In the genomic region with DNA sequence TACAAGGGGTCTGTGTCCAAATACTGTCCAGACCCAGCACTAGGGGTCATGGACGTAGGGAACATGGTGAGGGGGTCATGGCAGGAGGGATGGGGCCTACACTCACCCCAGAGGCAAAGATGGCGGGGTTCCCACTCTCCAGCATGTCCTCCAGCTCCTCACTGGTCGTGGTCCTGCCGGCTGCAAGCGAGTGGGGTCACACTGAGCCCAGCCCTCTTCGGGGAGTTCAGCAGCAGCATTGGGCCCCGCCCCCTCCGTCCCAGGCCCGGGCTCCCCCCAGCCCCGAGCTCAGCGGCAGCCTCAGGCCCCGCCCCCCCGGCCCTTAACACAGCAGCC, we compare ENCODE assay signal across 18 cellular contexts. TPM values are rescaled to one million over a fixed set of nuclear protein-coding genes. Genes with fewer than 3 reads are reported as not detected.
DNase-seq lines count a peak whose midpoint lies in the region; ATAC-seq, FAIRE-seq and TF ChIP-seq lines count a peak whose summit lies in the region.
"Had no signal": no experiment of that assay in that cellular context is flagged by ENCODE, and none has a peak within 500 bp of the region (broad histone marks: within the 10 kb centered on the region; RNA-seq: fewer than 3 reads in every experiment).

No MANE protein-coding gene starts in this region.

- no peak for DNase-seq in left ventricle myocardium inferior
- no peak for DNase-seq in right atrium auricular region (ENCODE audit: low spot score)
- no peak for DNase-seq in coronary artery (ENCODE audit: low spot score)
- no peak for DNase-seq in naive B cell
- DNase-seq in uterus: no peak
- DNase-seq in NCI-H1436 treated with DMSO at 0.1 percent for 48 hours (lab: John Stamatoyannopoulos, UW): no peak
- DNase-seq in small intestine: no peak
- no peak for DNase-seq in COR-L47 (lab: John Stamatoyannopoulos, UW)
- DNase-seq: ACHN, Caco-2, foreskin melanocyte, GF-D8, HFFc6, NCI-H510A had no signal

- no peaks in the 10 kb centered on the region for H3K9me3 ChIP-seq in left ventricle myocardium inferior (replicated peaks)
- H3K9me3 ChIP-seq in right atrium auricular region: no peaks in the 10 kb centered on the region
- no peaks in the 10 kb centered on the region for H3K9me3 ChIP-seq in uterus
- no peaks in the 10 kb centered on the region for H3K9me3 ChIP-seq in small intestine (ENCODE audit: control insufficient read depth, low read depth)
- H3K9me3 ChIP-seq: Caco-2, pancreas had no signal

- peaks cover 10 to 36% (median 30%) of the 10 kb centered on the region in 3 donors for H3K4me1 Mint-ChIP-seq in naive B cell

- H3K27me3 ChIP-seq in left ventricle myocardium inferior (ENCODE audit: low read depth) (no peaks in the 10 kb centered on the region), right atrium auricular region (no peaks in the 10 kb centered on the region), uterus (no peaks in the 10 kb centered on the region), small intestine (ENCODE audit: control insufficient read depth in 2 of 2, insufficient read depth in 2 of 2, low read length in 2 of 2) (no peaks in the 10 kb centered on the region)
- H3K27me3 ChIP-seq: pancreas had no signal

- H3K4me1 ChIP-seq in left ventricle myocardium inferior (no peaks in the 10 kb centered on the region), right atrium auricular region (peaks cover 0 to 9% of the 10 kb centered on the region in 2 donors), uterus (peaks cover 6 to 14% of the 10 kb centered on the region in 2 donors), small intestine (ENCODE audit: control insufficient read depth in 2 of 2, insufficient read depth in 1 of 2, low read depth in 1 of 2, low read length in 1 of 2) (peaks cover 0 to 2% of the 10 kb centered on the region in 2 donors)
- H3K4me1 ChIP-seq: pancreas had no signal

- no peaks in the 10 kb centered on the region for H3K9me3 Mint-ChIP-seq in naive B cell
- H3K9me3 Mint-ChIP-seq: activated naive CD4-positive, alpha-beta T cell treated with anti-CD3 and anti-CD28 coated beads, Interleukin-2, amount 10 ng/mL, durations not matched to agents 7 days and 5 days; HFFc6 had no signal

- intact Hi-C loops in left ventricle myocardium inferior (cut with micrococcal nuclease): no loop called here
- intact Hi-C loops in uterus (cut with DNase I; ENCODE audit: low total_unique reads): no loop called here

- FAIRE-seq in small intestine (lab: Jason Lieb, UNC): no peak
- FAIRE-seq: endometrium, pancreas had no signal

- peaks cover 11 to 33% (median 27%) of the 10 kb centered on the region in 3 donors for H3K27me3 Mint-ChIP-seq in naive B cell

- no peak for ATAC-seq in naive B cell (ENCODE audit: low read depth in 2 of 2)

- H3K4me3 Mint-ChIP-seq in naive B cell: peak overlapping the region in 6 of 8 donors; percentile 45 to 69 (median 56)
- H3K4me3 Mint-ChIP-seq: activated naive CD4-positive, alpha-beta T cell treated with anti-CD3 and anti-CD28 coated beads, Interleukin-2, amount 10 ng/mL, durations not matched to agents 7 days and 5 days; HFFc6 had no signal

- TF ChIP-seq POLR2A in uterus (IDR thresholded peaks at IDR 0.05): no peak

- H3K36me3 ChIP-seq in left ventricle myocardium inferior (peaks cover 18% of the 10 kb centered on the region), right atrium auricular region (no peaks in the 10 kb centered on the region), uterus (no peaks in the 10 kb centered on the region), small intestine (ENCODE audit: control insufficient read depth in 2 of 2, insufficient read depth in 2 of 2, low read length in 2 of 2) (no peaks in the 10 kb centered on the region)
- H3K36me3 ChIP-seq: pancreas had no signal

- peak overlapping the region; percentile 37 for H3K4me3 ChIP-seq in left ventricle myocardium inferior
- peak overlapping the region in 1 of 2 donors; percentile 35 for H3K4me3 ChIP-seq in right atrium auricular region
- peak overlapping the region; percentile 46 for H3K4me3 ChIP-seq in coronary artery
- H3K4me3 ChIP-seq in uterus: peak overlapping the region in 1 of 2 donors; percentile 29
- H3K4me3 ChIP-seq in small intestine (ENCODE audit: low read depth in 1 of 2, low read length in 2 of 2): no peak overlapping the region
- H3K4me3 ChIP-seq: pancreas, PC-9 had no signal

- peaks cover 5 to 9% of the 10 kb centered on the region in 2 donors for H3K36me3 Mint-ChIP-seq in naive B cell

- H3K27ac Mint-ChIP-seq in naive B cell: peak overlapping the region in 1 of 6 donors; percentile 42
- H3K27ac Mint-ChIP-seq: activated naive CD4-positive, alpha-beta T cell treated with anti-CD3 and anti-CD28 coated beads, Interleukin-2, amount 10 ng/mL, durations not matched to agents 7 days and 5 days; HFFc6 had no signal

- TF ChIP-seq CTCF in left ventricle myocardium inferior (IDR thresholded peaks at IDR 0.05; ENCODE audit: borderline replicate concordance): no peak
- no peak for TF ChIP-seq CTCF in right atrium auricular region (IDR thresholded peaks at IDR 0.05)
- TF ChIP-seq CTCF in coronary artery (IDR thresholded peaks at IDR 0.05): no peak
- no peak for TF ChIP-seq CTCF in uterus (IDR thresholded peaks at IDR 0.05)

- H3K27ac ChIP-seq in left ventricle myocardium inferior (replicated peaks) (no peak overlapping the region), right atrium auricular region (no peak overlapping the region), coronary artery (no peak overlapping the region), uterus (peak overlapping the region; percentile 72 to 76), small intestine (ENCODE audit: low read depth in 1 of 2, low read length in 1 of 2) (peak overlapping the region in 1 of 2 donors; percentile 25)
- H3K27ac ChIP-seq: pancreas, PC-9 had no signal

- 20 to 42% (median 27%) methylated on average over 6 to 13 of the region's 13 CpGs for WGBS in small intestine, 3 donors

RNA-seq across cellular contexts. Expression of a gene that starts 15.9 kb away (rescaled TPM):
- total RNA-seq in left ventricle myocardium inferior (2.9 TPM), right atrium auricular region (1 to 10 TPM; 2.6 TPM), uterus (10 to 100 TPM in 2 of 4 donors, 1 to 10 TPM in 2; 2.3 to 19.1 (median 11.0) TPM)
- polyA plus RNA-seq in naive B cell (ENCODE audit: low read depth in 6 of 6) (1 to 10 TPM in 2 of 6 donors, under 1 TPM in 4; 0.35 to 2.3 (median 0.84) TPM), small intestine (10 to 100 TPM in 2 of 3 donors, 1 to 10 TPM in 1; 9.5 to 17.7 (median 11.6) TPM)

RNA-seq across cellular contexts. Expression of a gene that starts 20.2 kb away (rescaled TPM):
- total RNA-seq in left ventricle myocardium inferior: 65.0 TPM
- total RNA-seq in right atrium auricular region: 10 to 100 TPM; 58.9 to 60.9 TPM
- polyA plus RNA-seq in naive B cell (ENCODE audit: low read depth in 6 of 6): 100 to 1,000 TPM; 129 to 249 (median 148) TPM
- 10 to 100 TPM; 12.4 to 54.6 (median 31.5) TPM for total RNA-seq in uterus
- polyA plus RNA-seq in small intestine: 10 to 100 TPM; 37.8 to 90.0 (median 50.5) TPM

RNA-seq across cellular contexts. Expression of a gene that starts 20.4 kb away (rescaled TPM):
- total RNA-seq in left ventricle myocardium inferior: 14.0 TPM
- total RNA-seq in right atrium auricular region: 10 to 100 TPM in 1 of 2 donors, 1 to 10 TPM in 1; 6.3 to 12.9 TPM
- polyA plus RNA-seq in naive B cell (ENCODE audit: low read depth in 6 of 6): 10 to 100 TPM in 5 of 6 donors, 1 to 10 TPM in 1; 9.9 to 15.4 (median 12.2) TPM
- 10 to 100 TPM in 1 of 4 donors, 1 to 10 TPM in 2, under 1 TPM in 1; 0.29 to 14.1 (median 3.3) TPM for total RNA-seq in uterus
- 10 to 100 TPM in 1 of 3 donors, 1 to 10 TPM in 2; 6.0 to 10.4 (median 6.8) TPM for polyA plus RNA-seq in small intestine

RNA-seq across cellular contexts. Expression of a gene that starts 35.0 kb away (rescaled TPM):
- total RNA-seq in left ventricle myocardium inferior (25.2 TPM), right atrium auricular region (10 to 100 TPM; 15.5 to 31.5 TPM), uterus (10 to 100 TPM in 2 of 4 donors, 1 to 10 TPM in 2; 4.4 to 14.1 (median 7.7) TPM)
- polyA plus RNA-seq in naive B cell (ENCODE audit: low read depth in 6 of 6) (10 to 100 TPM in 5 of 6 donors, not detected in 1; 10.8 to 18.9 (median 14.0) TPM), small intestine (10 to 100 TPM; 53.0 to 93.3 (median 60.1) TPM)

RNA-seq across cellular contexts. Expression of a gene that starts 36.0 kb away (rescaled TPM):
- total RNA-seq in left ventricle myocardium inferior: 3.1 TPM
- total RNA-seq in right atrium auricular region: 1 to 10 TPM; 1.6 to 2.2 TPM
- polyA plus RNA-seq in naive B cell (ENCODE audit: low read depth in 6 of 6): under 1 TPM in 1 of 6 donors, not detected in 5; 0.23 TPM
- total RNA-seq in uterus: 1 to 10 TPM in 3 of 4 donors, not detected in 1; 6.7 to 9.3 (median 8.8) TPM
- 1 to 10 TPM; 2.6 to 3.8 (median 2.7) TPM for polyA plus RNA-seq in small intestine

Comparison
In these comparisons a context has a peak if more than half of its experiments do, and no peak if none do; other contexts are left out.
1. H3K27ac ChIP-seq: peak in uterus (2 of 2); none in left ventricle myocardium inferior (single experiment), right atrium auricular region (0 of 2) and coronary artery (0 of 2).
2. H3K4me3 ChIP-seq: peak in left ventricle myocardium inferior (single experiment) and coronary artery (single experiment); none in small intestine (0 of 2).